In the genomic region with DNA sequence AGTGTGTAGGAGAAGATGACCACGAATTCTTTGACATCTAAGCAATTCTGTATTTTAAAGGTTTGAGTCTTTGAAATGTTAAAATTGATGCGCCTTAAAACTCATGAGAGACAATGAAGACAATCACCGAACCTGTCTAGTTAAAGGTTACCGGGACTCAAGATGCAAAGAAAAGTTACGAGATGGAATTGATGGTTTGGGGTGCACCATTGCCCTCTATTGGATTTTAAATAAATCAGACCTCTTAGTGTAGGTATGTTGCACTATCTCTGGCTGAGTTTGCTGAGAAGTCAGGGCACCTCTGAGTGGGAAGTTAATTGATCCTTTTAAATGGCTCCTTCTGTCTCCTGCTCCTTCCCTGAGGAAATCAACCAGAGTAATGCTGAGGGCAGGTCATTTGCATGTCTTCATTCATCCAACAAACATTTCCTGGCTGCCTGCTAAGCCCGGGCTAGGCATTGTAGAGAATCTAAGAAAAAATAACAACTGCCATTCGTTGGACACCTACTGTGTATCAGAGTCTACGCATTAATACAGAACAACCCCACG, we compare ENCODE assay signal across 8 cellular contexts. TPM values are rescaled to one million over a fixed set of nuclear protein-coding genes. Genes with fewer than 3 reads are reported as not detected.
DNase-seq lines count a peak whose midpoint lies in the region; ATAC-seq and TF ChIP-seq lines count a peak whose summit lies in the region.
"Had no signal": no experiment of that assay in that cellular context is flagged by ENCODE, and none has a peak within 500 bp of the region (broad histone marks: within the 10 kb centered on the region; RNA-seq: fewer than 3 reads in every experiment).

No MANE protein-coding gene starts in this region.

- H3K4me3 Mint-ChIP-seq in activated naive CD4-positive, alpha-beta T cell treated with anti-CD3 and anti-CD28 coated beads, Interleukin-2, amount 10 ng/mL, durations not matched to agents 7 days and 5 days, result peak overlapping the region; percentile 1

- H3K4me1 Mint-ChIP-seq in activated naive CD4-positive, alpha-beta T cell treated with anti-CD3 and anti-CD28 coated beads, Interleukin-2, amount 10 ng/mL, durations not matched to agents 7 days and 5 days, result peaks cover 93% of the 10 kb centered on the region

- no peak for DNase-seq in activated naive CD4-positive, alpha-beta T cell treated with anti-CD3 and anti-CD28 coated beads, Interleukin-2, amount 10 ng/mL, durations not matched to agents 7 days and 5 days
- no peak for DNase-seq in activated naive CD4-positive, alpha-beta T cell treated with anti-CD3 and anti-CD28 coated beads, Interleukin-2, amount 50 U/mL, for 16 hours
- peak; percentile 59 for DNase-seq in central memory CD4-positive, alpha-beta T cell
- DNase-seq in vagina (ENCODE audit: extremely low spot score in 2 of 2), result no peak

- ATAC-seq in HG03039 (IDR thresholded peaks at IDR 0.05; ENCODE audit: unreplicated experiment), result no peak

- WGBS in thymus, result 68% methylated on average over 9 of the region's 9 CpGs

- H3K27me3 Mint-ChIP-seq in activated naive CD4-positive, alpha-beta T cell treated with anti-CD3 and anti-CD28 coated beads, Interleukin-2, amount 10 ng/mL, durations not matched to agents 7 days and 5 days, result no peaks in the 10 kb centered on the region

- H3K27ac Mint-ChIP-seq in activated naive CD4-positive, alpha-beta T cell treated with anti-CD3 and anti-CD28 coated beads, Interleukin-2, amount 10 ng/mL, durations not matched to agents 7 days and 5 days, result peak overlapping the region; percentile 71

- H3K4me3 ChIP-seq in thymus (ENCODE audit: low read length) (peak overlapping the region; percentile 37), vagina (no peak overlapping the region)

- no peak for TF ChIP-seq CTCF in vagina (IDR thresholded peaks at IDR 0.05)

- intact Hi-C loops in vagina (cut with DNase I), result no loop called here

- no peaks in the 10 kb centered on the region for H3K9me3 Mint-ChIP-seq in activated naive CD4-positive, alpha-beta T cell treated with anti-CD3 and anti-CD28 coated beads, Interleukin-2, amount 10 ng/mL, durations not matched to agents 7 days and 5 days

- H3K9me3 ChIP-seq in thymus (ENCODE audit: control insufficient read depth) (no peaks in the 10 kb centered on the region), vagina (no peaks in the 10 kb centered on the region)

- no peaks in the 10 kb centered on the region for H3K27me3 ChIP-seq in thymus (ENCODE audit: control insufficient read depth, insufficient read depth)
- no peaks in the 10 kb centered on the region for H3K27me3 ChIP-seq in vagina

- peaks cover 49% of the 10 kb centered on the region for H3K36me3 Mint-ChIP-seq in activated naive CD4-positive, alpha-beta T cell treated with anti-CD3 and anti-CD28 coated beads, Interleukin-2, amount 10 ng/mL, durations not matched to agents 7 days and 5 days

- peak overlapping the region; percentile 89 for H3K27ac ChIP-seq in thymus (ENCODE audit: low read depth)
- no peak overlapping the region for H3K27ac ChIP-seq in vagina

- peaks cover 24% of the 10 kb centered on the region for H3K36me3 ChIP-seq in thymus (ENCODE audit: control insufficient read depth, insufficient read depth)
- no peaks in the 10 kb centered on the region for H3K36me3 ChIP-seq in vagina

- CTCF ChIA-PET in activated naive CD4-positive, alpha-beta T cell treated with anti-CD3 and anti-CD28 coated beads, Interleukin-2, amount 10 ng/mL, durations not matched to agents 7 days and 5 days (lab: Charles Lee), result no interaction called here

- no peak for TF ChIP-seq POLR2A in vagina (IDR thresholded peaks at IDR 0.05)

- H3K4me1 ChIP-seq in thymus (ENCODE audit: control insufficient read depth, insufficient read depth, low read length), result peaks cover 76% of the 10 kb centered on the region
- H3K4me1 ChIP-seq in vagina, result no peaks in the 10 kb centered on the region

RNA-seq across cellular contexts. Expression of a gene that starts 19.4 kb away (rescaled TPM):
- 3.3 TPM for polyA plus RNA-seq in thymus
- total RNA-seq in vagina, result 1.7 TPM
- total RNA-seq: M059J had no signal
- polyA plus RNA-seq: BJ had no signal

RNA-seq across cellular contexts. Expression of a gene that starts 39.9 kb away (rescaled TPM):
- 51.5 TPM for polyA plus RNA-seq in thymus
- 12.3 TPM for total RNA-seq in vagina
- polyA plus RNA-seq: BJ had no signal

RNA-seq across cellular contexts. Expression of a gene that starts 47.3 kb away (rescaled TPM):
- 1.2 TPM for polyA plus RNA-seq in thymus
- not detected for total RNA-seq in vagina
- total RNA-seq: M059J had no signal
- polyA plus RNA-seq: BJ had no signal

RNA-seq across cellular contexts. Expression of a gene that starts 53.9 kb away (rescaled TPM):
- polyA plus RNA-seq in thymus, result 2.0 TPM
- total RNA-seq in vagina, result 12.8 TPM
- total RNA-seq: M059J had no signal
- polyA plus RNA-seq: BJ had no signal
